ENCODE assay signal across 8 cellular contexts in genomic region chr2:5365871-5366461, GRCh38.
DNase-seq lines count a peak whose midpoint lies in the region; ATAC-seq, FAIRE-seq and TF ChIP-seq lines count a peak whose summit lies in the region.

No MANE protein-coding gene starts in this region.

- no peak overlapping the region for H3K4me2 ChIP-seq in keratinocyte (ENCODE audit: control insufficient read depth, extremely low read depth, insufficient read depth, low read depth, low read length)

- dilution Hi-C loops in keratinocyte (cut with MboI; ENCODE audit: extremely low pct_ligation_motif_present, low sequenced_read_pairs): no loop called here

- no peaks in the 10 kb centered on the region for H4K20me1 ChIP-seq in keratinocyte (ENCODE audit: control insufficient read depth, extremely low read depth, insufficient read depth, low read length)

- no peak for FAIRE-seq in keratinocyte (lab: Jason Lieb, UNC)

- no peaks in the 10 kb centered on the region for H3K9me1 ChIP-seq in keratinocyte (ENCODE audit: control insufficient read depth, extremely low read depth, insufficient read depth, low read length)

- peaks cover 2% of the 10 kb centered on the region for H3K9me3 ChIP-seq in keratinocyte (ENCODE audit: control insufficient read depth, low read depth, low read length)

- DNase-seq in Ammon's horn (ENCODE audit: low spot score) (peak; percentile 61), NCI-H510A treated with DMSO at 0.1 percent for 48 hours (lab: John Stamatoyannopoulos, UW) (peak; percentile 75), anterior cingulate cortex (lab: John Stamatoyannopoulos, UW) (peak in 32 of 58 donors; percentile 1 to 45 (median 10)), keratinocyte (ENCODE audit: low read depth, low spot score) (no peak)
- DNase-seq in stimulated activated CD4-positive, alpha-beta T cell treated with anti-CD3 and anti-CD28 coated beads, Interleukin-4, amount 100 ng/mL, for 48 hours (ENCODE audit: low read depth in 2 of 2): peak; percentile 38 to 69

- H3K79me2 ChIP-seq in keratinocyte (ENCODE audit: control insufficient read depth, insufficient read depth, low read length): no peaks in the 10 kb centered on the region

- H2AFZ ChIP-seq in keratinocyte (ENCODE audit: control insufficient read depth, low read length): no peak overlapping the region

- no peak overlapping the region for H3K4me3 ChIP-seq in keratinocyte (ENCODE audit: control insufficient read depth in 2 of 3, extremely low read depth in 1 of 3, insufficient read depth in 2 of 3, low read depth in 1 of 3, low read length in 3 of 3)

- H3K4me1 ChIP-seq in keratinocyte (ENCODE audit: control insufficient read depth, extremely low read depth, insufficient read depth, low read length): no peaks in the 10 kb centered on the region

- H3K9ac ChIP-seq in keratinocyte (ENCODE audit: control insufficient read depth, extremely low read depth, insufficient read depth, low read length): no peak overlapping the region

- H3K36me3 ChIP-seq in keratinocyte (ENCODE audit: control insufficient read depth in 2 of 2, extremely low read depth in 1 of 2, insufficient read depth in 2 of 2, low read length in 2 of 2): no peaks in the 10 kb centered on the region

- TF ChIP-seq CTCF in keratinocyte (optimal IDR thresholded peaks at IDR 0.05 in 1 of 3, IDR thresholded peaks at IDR 0.05 in 1 of 3, conservative IDR thresholded peaks at IDR 0.05 in 1 of 3; ENCODE audit: extremely low read depth in 1 of 3, insufficient read depth in 2 of 3, low read length in 3 of 3): peak; percentile 27 to 58 (median 42)

- ATAC-seq in GM18867 (IDR thresholded peaks at IDR 0.05; ENCODE audit: unreplicated experiment): peak; percentile 96
- ATAC-seq in HG03103 (IDR thresholded peaks at IDR 0.05; ENCODE audit: low read depth, unreplicated experiment): peak; percentile 94
- ATAC-seq in HG02840 (IDR thresholded peaks at IDR 0.05; ENCODE audit: low FRiP score, unreplicated experiment): no peak

- H3K27me3 ChIP-seq in keratinocyte (ENCODE audit: control insufficient read depth, extremely low read depth, insufficient read depth, low read length): no peaks in the 10 kb centered on the region

- no peak overlapping the region for H3K27ac ChIP-seq in keratinocyte (ENCODE audit: control insufficient read depth, insufficient read depth, low read length)
